28 cellular contexts compared by ENCODE assay signal in the genomic region with DNA sequence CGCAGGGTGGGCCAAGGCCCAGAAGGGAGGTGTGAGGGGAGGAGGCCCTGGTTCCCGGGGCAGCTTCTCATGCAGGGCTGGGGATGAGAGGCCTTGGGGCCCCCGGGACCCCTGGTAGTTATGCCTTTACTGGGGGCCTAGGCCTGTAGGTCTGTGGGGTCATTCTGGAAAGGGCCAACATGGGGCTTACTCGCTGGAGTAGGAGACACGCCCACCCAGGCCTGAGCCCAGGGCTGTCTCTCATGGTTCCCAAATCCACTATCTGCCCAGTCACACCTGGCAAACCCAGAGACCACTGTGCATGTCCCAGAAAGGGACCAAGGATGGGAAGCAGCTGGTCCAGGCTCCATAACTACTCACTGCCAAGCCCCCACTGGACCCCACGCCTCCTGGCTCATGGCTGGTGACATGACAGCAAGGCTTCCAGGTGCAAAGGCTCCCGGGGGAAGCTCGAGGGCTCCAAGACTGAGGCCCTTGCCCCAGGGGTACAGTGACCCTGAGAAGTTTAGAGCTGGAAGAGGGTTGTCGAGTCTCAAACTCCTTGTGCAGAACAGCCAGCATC.
"Had no signal": no experiment of that assay in that cellular context is flagged by ENCODE, and none has a peak within 500 bp of the region (broad histone marks: within the 10 kb centered on the region; RNA-seq: fewer than 3 reads in every experiment).

No MANE protein-coding gene starts in this region.

- H3K27ac Mint-ChIP-seq: activated CD4-positive, alpha-beta T cell treated with anti-CD3 and anti-CD28 coated beads for 36 hours; activated T-helper 17 cell treated with anti-CD3 and anti-CD28 coated beads, Interleukin-2, amount 50 U/mL, for 72 hours had no signal

- ATAC-seq: activated CD4-positive, alpha-beta T cell treated with anti-CD3 and anti-CD28 coated beads for 36 hours; activated CD8-positive, alpha-beta T cell treated with anti-CD3 and anti-CD28 coated beads for 36 hours; activated T-helper 17 cell treated with anti-CD3 and anti-CD28 coated beads, Interleukin-2, amount 50 U/mL, for 72 hours; body of pancreas had no signal

- H3K27me3 ChIP-seq: ascending aorta, body of pancreas, MG63, Peyer's patch, SJCRH30 had no signal

- H3K9me3 Mint-ChIP-seq: activated T-helper 17 cell treated with anti-CD3 and anti-CD28 coated beads, Interleukin-2, amount 50 U/mL, for 72 hours had no signal

- DNase-seq: activated CD4-positive, alpha-beta T cell treated with anti-CD3 and anti-CD28 coated beads for 36 hours; activated CD4-positive, CD25-positive, alpha-beta regulatory T cell; activated CD8-positive, alpha-beta T cell treated with anti-CD3 and anti-CD28 coated beads for 36 hours; activated gamma-delta T cell; activated naive CD4-positive, alpha-beta T cell treated with anti-CD3 and anti-CD28 coated beads, Interleukin-2, amount 50 U/mL, for 16 hours; activated T-cell treated with anti-CD3 and anti-CD28 coated beads for 4 hours; activated T-cell treated with anti-CD3 and anti-CD28 coated beads, Interleukin-2, amount 50 U/mL, for 48 hours; amniotic stem cell; body of pancreas; central memory CD4-positive, alpha-beta T cell; MG63; MV-4-11; NCI-H1092 treated with DMSO at 0.1 percent for 48 hours; NCI-H1417 treated with DMSO at 0.1 percent for 48 hours; NCI-H1694; NCI-H2029 treated with DMSO at 0.1 percent for 48 hours; NCI-H446; NCI-H524; Peyer's patch; Right ventricle myocardium superior; SJCRH30; SK-N-SH; T-helper 1 cell had no signal

- H3K27me3 Mint-ChIP-seq: activated CD4-positive, alpha-beta T cell treated with anti-CD3 and anti-CD28 coated beads for 36 hours; activated CD8-positive, alpha-beta T cell treated with anti-CD3 and anti-CD28 coated beads for 36 hours; activated T-helper 17 cell treated with anti-CD3 and anti-CD28 coated beads, Interleukin-2, amount 50 U/mL, for 72 hours had no signal

- H3K36me3 ChIP-seq: ascending aorta, MG63, Peyer's patch, SJCRH30 had no signal

- H3K27ac ChIP-seq: ascending aorta, body of pancreas, Peyer's patch, RWPE1, SJCRH30, VCaP had no signal

- H3K9me3 ChIP-seq: ascending aorta, body of pancreas, MG63, Peyer's patch, SJCRH30, SK-N-SH had no signal

- H3K4me3 Mint-ChIP-seq: activated CD4-positive, alpha-beta T cell treated with anti-CD3 and anti-CD28 coated beads for 36 hours; activated CD8-positive, alpha-beta T cell treated with anti-CD3 and anti-CD28 coated beads for 36 hours; activated T-helper 17 cell treated with anti-CD3 and anti-CD28 coated beads, Interleukin-2, amount 50 U/mL, for 72 hours had no signal

- FAIRE-seq: bronchial epithelial cell had no signal

- H3K4me3 ChIP-seq: ascending aorta, body of pancreas, MG63, Peyer's patch, SJCRH30 had no signal

- H3K4me1 ChIP-seq: ascending aorta, body of pancreas, SJCRH30 had no signal
